Comparison of ENCODE assay signal across 1 cellular context in the genomic region with DNA sequence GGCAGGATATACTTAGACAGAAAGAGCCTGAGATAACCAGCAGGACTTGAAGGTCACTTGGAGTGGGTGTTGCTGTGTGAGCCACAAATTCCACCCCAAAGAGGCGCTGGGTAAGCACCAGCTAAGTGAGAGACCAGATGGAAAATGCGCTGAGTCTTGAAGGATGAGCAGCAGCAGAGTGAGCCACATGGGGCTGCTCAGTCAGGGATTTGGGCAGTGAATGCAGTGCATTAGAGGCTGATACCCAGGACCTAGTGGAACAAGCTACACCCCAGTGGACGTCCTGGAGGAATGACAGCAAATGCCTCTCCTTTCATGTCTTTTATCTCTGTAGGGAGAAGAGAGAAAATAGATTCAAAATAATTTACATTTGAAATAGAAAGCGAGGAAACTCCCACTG.
TF ChIP-seq lines count a peak whose summit lies in the region.

No MANE protein-coding gene starts in this region.

TF ChIP-seq in K562, 482 proteins besides CTCF, POLR2A, EP300 and RAD21 (continued from another document):
- TF ChIP-seq, protein P1, sequence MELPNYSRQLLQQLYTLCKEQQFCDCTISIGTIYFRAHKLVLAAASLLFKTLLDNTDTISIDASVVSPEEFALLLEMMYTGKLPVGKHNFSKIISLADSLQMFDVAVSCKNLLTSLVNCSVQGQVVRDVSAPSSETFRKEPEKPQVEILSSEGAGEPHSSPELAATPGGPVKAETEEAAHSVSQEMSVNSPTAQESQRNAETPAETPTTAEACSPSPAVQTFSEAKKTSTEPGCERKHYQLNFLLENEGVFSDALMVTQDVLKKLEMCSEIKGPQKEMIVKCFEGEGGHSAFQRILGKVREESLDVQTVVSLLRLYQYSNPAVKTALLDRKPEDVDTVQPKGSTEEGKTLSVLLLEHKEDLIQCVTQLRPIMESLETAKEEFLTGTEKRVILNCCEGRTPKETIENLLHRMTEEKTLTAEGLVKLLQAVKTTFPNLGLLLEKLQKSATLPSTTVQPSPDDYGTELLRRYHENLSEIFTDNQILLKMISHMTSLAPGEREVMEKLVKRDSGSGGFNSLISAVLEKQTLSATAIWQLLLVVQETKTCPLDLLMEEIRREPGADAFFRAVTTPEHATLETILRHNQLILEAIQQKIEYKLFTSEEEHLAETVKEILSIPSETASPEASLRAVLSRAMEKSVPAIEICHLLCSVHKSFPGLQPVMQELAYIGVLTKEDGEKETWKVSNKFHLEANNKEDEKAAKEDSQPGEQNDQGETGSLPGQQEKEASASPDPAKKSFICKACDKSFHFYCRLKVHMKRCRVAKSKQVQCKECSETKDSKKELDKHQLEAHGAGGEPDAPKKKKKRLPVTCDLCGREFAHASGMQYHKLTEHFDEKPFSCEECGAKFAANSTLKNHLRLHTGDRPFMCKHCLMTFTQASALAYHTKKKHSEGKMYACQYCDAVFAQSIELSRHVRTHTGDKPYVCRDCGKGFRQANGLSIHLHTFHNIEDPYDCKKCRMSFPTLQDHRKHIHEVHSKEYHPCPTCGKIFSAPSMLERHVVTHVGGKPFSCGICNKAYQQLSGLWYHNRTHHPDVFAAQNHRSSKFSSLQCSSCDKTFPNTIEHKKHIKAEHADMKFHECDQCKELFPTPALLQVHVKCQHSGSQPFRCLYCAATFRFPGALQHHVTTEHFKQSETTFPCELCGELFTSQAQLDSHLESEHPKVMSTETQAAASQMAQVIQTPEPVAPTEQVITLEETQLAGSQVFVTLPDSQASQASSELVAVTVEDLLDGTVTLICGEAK (IDR thresholded peaks at IDR 0.05): no peak
- TF ChIP-seq, protein P1 (CRISPR knock-in tag; IDR thresholded peaks at IDR 0.05): no peak
- TF ChIP-seq FIP1L1 (IDR thresholded peaks at IDR 0.05; ENCODE audit: low read depth, low read length, poor library complexity, severe bottlenecking) (no peak), ILF3 (IDR thresholded peaks at IDR 0.05; ENCODE audit: borderline replicate concordance) (no peak), CREB1 (IDR thresholded peaks at IDR 0.05) (no peak), CREB1 (CRISPR knock-in tag; IDR thresholded peaks at IDR 0.05) (no peak), FOXA1 (IDR thresholded peaks at IDR 0.05; ENCODE audit: borderline replicate concordance) (no peak), CBFA2T2 (conservative IDR thresholded peaks at IDR 0.05) (no peak), ZNF75A (CRISPR knock-in tag; IDR thresholded peaks at IDR 0.05) (no peak), PCBP1 (IDR thresholded peaks at IDR 0.05; ENCODE audit: low read depth, low read length, poor library complexity, severe bottlenecking) (no peak), ILK (tag; IDR thresholded peaks at IDR 0.05; ENCODE audit: borderline replicate concordance, low read depth) (no peak), MAZ (CRISPR knock-in tag; conservative IDR thresholded peaks at IDR 0.05 in 1 of 2, IDR thresholded peaks at IDR 0.05 in 1 of 2) (no peak), SIN3B (IDR thresholded peaks at IDR 0.05; ENCODE audit: low read depth) (no peak), MEF2A (IDR thresholded peaks at IDR 0.05; ENCODE audit: control insufficient read depth, low read depth, low read length) (no peak), ZNF23 (CRISPR knock-in tag; IDR thresholded peaks at IDR 0.05) (no peak)
- TF ChIP-seq, protein P2, sequence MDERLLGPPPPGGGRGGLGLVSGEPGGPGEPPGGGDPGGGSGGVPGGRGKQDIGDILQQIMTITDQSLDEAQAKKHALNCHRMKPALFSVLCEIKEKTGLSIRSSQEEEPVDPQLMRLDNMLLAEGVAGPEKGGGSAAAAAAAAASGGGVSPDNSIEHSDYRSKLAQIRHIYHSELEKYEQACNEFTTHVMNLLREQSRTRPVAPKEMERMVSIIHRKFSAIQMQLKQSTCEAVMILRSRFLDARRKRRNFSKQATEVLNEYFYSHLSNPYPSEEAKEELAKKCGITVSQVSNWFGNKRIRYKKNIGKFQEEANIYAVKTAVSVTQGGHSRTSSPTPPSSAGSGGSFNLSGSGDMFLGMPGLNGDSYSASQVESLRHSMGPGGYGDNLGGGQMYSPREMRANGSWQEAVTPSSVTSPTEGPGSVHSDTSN (CRISPR knock-in tag; IDR thresholded peaks at IDR 0.05; ENCODE audit: low read depth): no peak
- TF ChIP-seq, protein P2 (tag; conservative IDR thresholded peaks at IDR 0.05; ENCODE audit: low read depth): no peak
- TF ChIP-seq, protein P3, sequence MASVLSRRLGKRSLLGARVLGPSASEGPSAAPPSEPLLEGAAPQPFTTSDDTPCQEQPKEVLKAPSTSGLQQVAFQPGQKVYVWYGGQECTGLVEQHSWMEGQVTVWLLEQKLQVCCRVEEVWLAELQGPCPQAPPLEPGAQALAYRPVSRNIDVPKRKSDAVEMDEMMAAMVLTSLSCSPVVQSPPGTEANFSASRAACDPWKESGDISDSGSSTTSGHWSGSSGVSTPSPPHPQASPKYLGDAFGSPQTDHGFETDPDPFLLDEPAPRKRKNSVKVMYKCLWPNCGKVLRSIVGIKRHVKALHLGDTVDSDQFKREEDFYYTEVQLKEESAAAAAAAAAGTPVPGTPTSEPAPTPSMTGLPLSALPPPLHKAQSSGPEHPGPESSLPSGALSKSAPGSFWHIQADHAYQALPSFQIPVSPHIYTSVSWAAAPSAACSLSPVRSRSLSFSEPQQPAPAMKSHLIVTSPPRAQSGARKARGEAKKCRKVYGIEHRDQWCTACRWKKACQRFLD (CRISPR knock-in tag; IDR thresholded peaks at IDR 0.05): no peak
- TF ChIP-seq, protein P4, sequence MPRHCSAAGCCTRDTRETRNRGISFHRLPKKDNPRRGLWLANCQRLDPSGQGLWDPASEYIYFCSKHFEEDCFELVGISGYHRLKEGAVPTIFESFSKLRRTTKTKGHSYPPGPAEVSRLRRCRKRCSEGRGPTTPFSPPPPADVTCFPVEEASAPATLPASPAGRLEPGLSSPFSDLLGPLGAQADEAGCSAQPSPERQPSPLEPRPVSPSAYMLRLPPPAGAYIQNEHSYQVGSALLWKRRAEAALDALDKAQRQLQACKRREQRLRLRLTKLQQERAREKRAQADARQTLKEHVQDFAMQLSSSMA (CRISPR knock-in tag; IDR thresholded peaks at IDR 0.05): no peak
- TF ChIP-seq, protein P5, sequence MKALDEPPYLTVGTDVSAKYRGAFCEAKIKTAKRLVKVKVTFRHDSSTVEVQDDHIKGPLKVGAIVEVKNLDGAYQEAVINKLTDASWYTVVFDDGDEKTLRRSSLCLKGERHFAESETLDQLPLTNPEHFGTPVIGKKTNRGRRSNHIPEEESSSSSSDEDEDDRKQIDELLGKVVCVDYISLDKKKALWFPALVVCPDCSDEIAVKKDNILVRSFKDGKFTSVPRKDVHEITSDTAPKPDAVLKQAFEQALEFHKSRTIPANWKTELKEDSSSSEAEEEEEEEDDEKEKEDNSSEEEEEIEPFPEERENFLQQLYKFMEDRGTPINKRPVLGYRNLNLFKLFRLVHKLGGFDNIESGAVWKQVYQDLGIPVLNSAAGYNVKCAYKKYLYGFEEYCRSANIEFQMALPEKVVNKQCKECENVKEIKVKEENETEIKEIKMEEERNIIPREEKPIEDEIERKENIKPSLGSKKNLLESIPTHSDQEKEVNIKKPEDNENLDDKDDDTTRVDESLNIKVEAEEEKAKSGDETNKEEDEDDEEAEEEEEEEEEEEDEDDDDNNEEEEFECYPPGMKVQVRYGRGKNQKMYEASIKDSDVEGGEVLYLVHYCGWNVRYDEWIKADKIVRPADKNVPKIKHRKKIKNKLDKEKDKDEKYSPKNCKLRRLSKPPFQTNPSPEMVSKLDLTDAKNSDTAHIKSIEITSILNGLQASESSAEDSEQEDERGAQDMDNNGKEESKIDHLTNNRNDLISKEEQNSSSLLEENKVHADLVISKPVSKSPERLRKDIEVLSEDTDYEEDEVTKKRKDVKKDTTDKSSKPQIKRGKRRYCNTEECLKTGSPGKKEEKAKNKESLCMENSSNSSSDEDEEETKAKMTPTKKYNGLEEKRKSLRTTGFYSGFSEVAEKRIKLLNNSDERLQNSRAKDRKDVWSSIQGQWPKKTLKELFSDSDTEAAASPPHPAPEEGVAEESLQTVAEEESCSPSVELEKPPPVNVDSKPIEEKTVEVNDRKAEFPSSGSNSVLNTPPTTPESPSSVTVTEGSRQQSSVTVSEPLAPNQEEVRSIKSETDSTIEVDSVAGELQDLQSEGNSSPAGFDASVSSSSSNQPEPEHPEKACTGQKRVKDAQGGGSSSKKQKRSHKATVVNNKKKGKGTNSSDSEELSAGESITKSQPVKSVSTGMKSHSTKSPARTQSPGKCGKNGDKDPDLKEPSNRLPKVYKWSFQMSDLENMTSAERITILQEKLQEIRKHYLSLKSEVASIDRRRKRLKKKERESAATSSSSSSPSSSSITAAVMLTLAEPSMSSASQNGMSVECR (CRISPR knock-in tag; IDR thresholded peaks at IDR 0.05): no peak
- TF ChIP-seq, protein P6, sequence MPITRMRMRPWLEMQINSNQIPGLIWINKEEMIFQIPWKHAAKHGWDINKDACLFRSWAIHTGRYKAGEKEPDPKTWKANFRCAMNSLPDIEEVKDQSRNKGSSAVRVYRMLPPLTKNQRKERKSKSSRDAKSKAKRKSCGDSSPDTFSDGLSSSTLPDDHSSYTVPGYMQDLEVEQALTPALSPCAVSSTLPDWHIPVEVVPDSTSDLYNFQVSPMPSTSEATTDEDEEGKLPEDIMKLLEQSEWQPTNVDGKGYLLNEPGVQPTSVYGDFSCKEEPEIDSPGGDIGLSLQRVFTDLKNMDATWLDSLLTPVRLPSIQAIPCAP (CRISPR knock-in tag; IDR thresholded peaks at IDR 0.05; ENCODE audit: borderline replicate concordance): no peak
- TF ChIP-seq, protein P7, sequence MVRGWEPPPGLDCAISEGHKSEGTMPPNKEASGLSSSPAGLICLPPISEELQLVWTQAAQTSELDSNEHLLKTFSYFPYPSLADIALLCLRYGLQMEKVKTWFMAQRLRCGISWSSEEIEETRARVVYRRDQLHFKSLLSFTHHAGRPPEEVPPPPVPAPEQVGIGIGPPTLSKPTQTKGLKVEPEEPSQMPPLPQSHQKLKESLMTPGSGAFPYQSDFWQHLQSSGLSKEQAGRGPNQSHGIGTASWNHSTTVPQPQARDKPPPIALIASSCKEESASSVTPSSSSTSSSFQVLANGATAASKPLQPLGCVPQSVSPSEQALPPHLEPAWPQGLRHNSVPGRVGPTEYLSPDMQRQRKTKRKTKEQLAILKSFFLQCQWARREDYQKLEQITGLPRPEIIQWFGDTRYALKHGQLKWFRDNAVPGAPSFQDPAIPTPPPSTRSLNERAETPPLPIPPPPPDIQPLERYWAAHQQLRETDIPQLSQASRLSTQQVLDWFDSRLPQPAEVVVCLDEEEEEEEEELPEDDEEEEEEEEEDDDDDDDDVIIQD (CRISPR knock-in tag; IDR thresholded peaks at IDR 0.05): no peak
TF ChIP-seq in K562: peak in this region for 0.
